In the genomic region with DNA sequence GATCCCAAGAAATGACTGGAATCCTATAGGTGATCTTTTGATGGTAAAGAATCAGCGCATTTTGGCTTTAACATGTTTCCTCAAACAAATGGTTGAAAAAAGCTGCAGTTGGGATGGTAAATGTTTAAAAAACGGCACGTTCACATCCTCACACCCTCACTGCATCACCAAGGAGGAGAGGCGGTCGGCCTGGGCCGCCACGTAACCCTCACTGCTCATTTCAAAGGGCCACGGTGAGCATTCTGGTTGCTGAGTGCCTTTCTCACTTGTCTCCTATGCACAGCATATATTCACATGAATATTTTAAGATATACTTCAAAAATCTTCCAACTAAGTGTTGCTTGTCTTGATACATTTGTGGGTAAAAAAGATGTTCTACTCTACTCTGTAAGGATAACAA, we compare ENCODE assay signal across 20 cellular contexts.
DNase-seq lines count a peak whose midpoint lies in the region; ATAC-seq, FAIRE-seq and TF ChIP-seq lines count a peak whose summit lies in the region.
"Had no signal": no experiment of that assay in that cellular context is flagged by ENCODE, and none has a peak within 500 bp of the region (broad histone marks: within the 10 kb centered on the region; RNA-seq: fewer than 3 reads in every experiment).

No MANE protein-coding gene starts in this region.

- no peaks in the 10 kb centered on the region for H3K27me3 Mint-ChIP-seq in activated T-cell treated with anti-CD3 and anti-CD28 coated beads, Interleukin-2, amount 50 U/mL, for 4 hours (ENCODE audit: low read depth)
- no peaks in the 10 kb centered on the region for H3K27me3 Mint-ChIP-seq in activated CD4-positive, alpha-beta memory T cell treated with anti-CD3 and anti-CD28 coated beads for 36 hours

- intact Hi-C loops in activated CD4-positive, alpha-beta memory T cell treated with anti-CD3 and anti-CD28 coated beads for 36 hours (cut with micrococcal nuclease) = loop anchor here (2.0 kb wide), 3 partner anchors 43 to 79 kb away; no protein-coding TSS in a partner anchor
- intact Hi-C loops in kidney (cut with DNase I) (no loop called here), esophagus muscularis mucosa (cut with DNase I) (no loop called here)

- TF ChIP-seq CTCF in kidney (IDR thresholded peaks at IDR 0.05; ENCODE audit: borderline replicate concordance, extremely low read depth, insufficient read depth) (no peak), esophagus muscularis mucosa (IDR thresholded peaks at IDR 0.05) (no peak)

- peak overlapping the region; percentile 83 for H3K4me3 Mint-ChIP-seq in activated T-cell treated with anti-CD3 and anti-CD28 coated beads, Interleukin-2, amount 50 U/mL, for 4 hours
- H3K4me3 Mint-ChIP-seq in activated CD4-positive, alpha-beta memory T cell treated with anti-CD3 and anti-CD28 coated beads for 36 hours = peak overlapping the region; percentile 24
- peak overlapping the region; percentile 89 for H3K4me3 Mint-ChIP-seq in stimulated activated effector memory CD8-positive, alpha-beta T cell treated with anti-CD3 and anti-CD28 coated beads, Interleukin-12 subunit alpha, Interleukin-12 subunit beta, amount 100 ng/mL, for 72 hours

- no peaks in the 10 kb centered on the region for H3K36me3 ChIP-seq in kidney (ENCODE audit: control insufficient read depth in 1 of 2, insufficient read depth in 2 of 2, low read length in 2 of 2)
- no peaks in the 10 kb centered on the region for H3K36me3 ChIP-seq in esophagus muscularis mucosa
- H3K36me3 ChIP-seq: cardiac muscle cell, thoracic aorta had no signal

- peak overlapping the region; percentile 8 for H3K27ac Mint-ChIP-seq in activated CD4-positive, alpha-beta memory T cell treated with anti-CD3 and anti-CD28 coated beads for 36 hours
- H3K27ac Mint-ChIP-seq in stimulated activated effector memory CD8-positive, alpha-beta T cell treated with anti-CD3 and anti-CD28 coated beads, Interleukin-12 subunit alpha, Interleukin-12 subunit beta, amount 100 ng/mL, for 72 hours = no peak overlapping the region

- H3K4me3 ChIP-seq in kidney (ENCODE audit: low read length in 2 of 2) (no peak overlapping the region), esophagus muscularis mucosa (no peak overlapping the region)
- H3K4me3 ChIP-seq: cardiac muscle cell had no signal

- H3K36me3 Mint-ChIP-seq in activated T-cell treated with anti-CD3 and anti-CD28 coated beads, Interleukin-2, amount 50 U/mL, for 4 hours (ENCODE audit: insufficient read depth) = no peaks in the 10 kb centered on the region
- H3K36me3 Mint-ChIP-seq in activated CD4-positive, alpha-beta memory T cell treated with anti-CD3 and anti-CD28 coated beads for 36 hours = no peaks in the 10 kb centered on the region
- H3K36me3 Mint-ChIP-seq in stimulated activated effector memory CD8-positive, alpha-beta T cell treated with anti-CD3 and anti-CD28 coated beads, Interleukin-12 subunit alpha, Interleukin-12 subunit beta, amount 100 ng/mL, for 72 hours = peaks cover 15% of the 10 kb centered on the region

- POLR2A ChIA-PET in activated CD4-positive, alpha-beta memory T cell treated with anti-CD3 and anti-CD28 coated beads for 36 hours (lab: Charles Lee) = no interaction called here

- no peak overlapping the region for H3K9ac ChIP-seq in kidney (ENCODE audit: low read length in 2 of 2)

- CTCF ChIA-PET in activated CD4-positive, alpha-beta memory T cell treated with anti-CD3 and anti-CD28 coated beads for 36 hours (lab: Charles Lee) = no interaction called here

- peaks cover 29% of the 10 kb centered on the region for H3K4me1 Mint-ChIP-seq in activated T-cell treated with anti-CD3 and anti-CD28 coated beads, Interleukin-2, amount 50 U/mL, for 4 hours (ENCODE audit: low read depth)
- peaks cover 42% of the 10 kb centered on the region for H3K4me1 Mint-ChIP-seq in activated CD4-positive, alpha-beta memory T cell treated with anti-CD3 and anti-CD28 coated beads for 36 hours (ENCODE audit: low read depth)
- peaks cover 45% of the 10 kb centered on the region for H3K4me1 Mint-ChIP-seq in stimulated activated effector memory CD8-positive, alpha-beta T cell treated with anti-CD3 and anti-CD28 coated beads, Interleukin-12 subunit alpha, Interleukin-12 subunit beta, amount 100 ng/mL, for 72 hours

- no peaks in the 10 kb centered on the region for H3K9me3 Mint-ChIP-seq in activated T-cell treated with anti-CD3 and anti-CD28 coated beads, Interleukin-2, amount 50 U/mL, for 4 hours
- no peaks in the 10 kb centered on the region for H3K9me3 Mint-ChIP-seq in activated CD4-positive, alpha-beta memory T cell treated with anti-CD3 and anti-CD28 coated beads for 36 hours
- H3K9me3 Mint-ChIP-seq in stimulated activated effector memory CD8-positive, alpha-beta T cell treated with anti-CD3 and anti-CD28 coated beads, Interleukin-12 subunit alpha, Interleukin-12 subunit beta, amount 100 ng/mL, for 72 hours = no peaks in the 10 kb centered on the region

- H3K9me3 ChIP-seq in kidney (ENCODE audit: control insufficient read depth in 1 of 2, low read length in 2 of 2) (no peaks in the 10 kb centered on the region), esophagus muscularis mucosa (no peaks in the 10 kb centered on the region)
- H3K9me3 ChIP-seq: thoracic aorta had no signal

- TF ChIP-seq POLR2A in esophagus muscularis mucosa (IDR thresholded peaks at IDR 0.05; ENCODE audit: low read depth) = no peak

- WGBS in esophagus muscularis mucosa = 91% methylated on average over 8 of the region's 8 CpGs

- no peak for FAIRE-seq in kidney (lab: Jason Lieb, UNC)
- FAIRE-seq: HTR-8/SVneo had no signal

- TF ChIP-seq EP300 in esophagus muscularis mucosa (IDR thresholded peaks at IDR 0.05) = no peak

- no peak for ATAC-seq in activated T-cell treated with anti-CD3 and anti-CD28 coated beads, Interleukin-2, amount 50 U/mL, for 4 hours
- ATAC-seq in stimulated activated effector memory CD8-positive, alpha-beta T cell treated with anti-CD3 and anti-CD28 coated beads, Interleukin-12 subunit alpha, Interleukin-12 subunit beta, amount 100 ng/mL, for 72 hours = no peak
- no peak for ATAC-seq in HG03045 (IDR thresholded peaks at IDR 0.05; ENCODE audit: unreplicated experiment)

- DNase-seq in activated T-cell treated with anti-CD3 and anti-CD28 coated beads, Interleukin-2, amount 50 U/mL, for 4 hours = no peak
- DNase-seq in activated T-cell treated with anti-CD3 and anti-CD28 coated beads, Interleukin-2, amount 50 U/mL, for 1 hour = no peak
- no peak for DNase-seq in activated CD4-positive, alpha-beta memory T cell treated with anti-CD3 and anti-CD28 coated beads for 36 hours
- DNase-seq in kidney = peak; percentile 12
- DNase-seq in stimulated activated effector memory CD8-positive, alpha-beta T cell treated with anti-CD3 and anti-CD28 coated beads, Interleukin-12 subunit alpha, Interleukin-12 subunit beta, amount 100 ng/mL, for 72 hours (ENCODE audit: low spot score in 2 of 2) = no peak
- no peak for DNase-seq in esophagus muscularis mucosa (ENCODE audit: extremely low spot score)
- DNase-seq in stimulated activated CD4-positive, alpha-beta T cell treated with anti-CD3 and anti-CD28 coated beads, Interleukin-4, amount 100 ng/mL, for 4 hours = no peak
- DNase-seq: ACHN; activated CD4-positive, alpha-beta T cell treated with anti-CD3 and anti-CD28 coated beads for 4 hours; activated T-cell treated with anti-CD3 and anti-CD28 coated beads for 4 hours; DND-41; left cardiac atrium; NCI-H2107; NCI-H510A treated with DMSO at 0.1 percent for 48 hours; occipital lobe; retina had no signal

- no peaks in the 10 kb centered on the region for H3K27me3 ChIP-seq in esophagus muscularis mucosa
- H3K27me3 ChIP-seq: cardiac muscle cell had no signal

- H3K27ac ChIP-seq in kidney (ENCODE audit: low read depth in 2 of 2, low read length in 2 of 2) = no peak overlapping the region
- H3K27ac ChIP-seq in esophagus muscularis mucosa (replicated peaks in 1 of 4) = no peak overlapping the region
- H3K27ac ChIP-seq: cardiac muscle cell, thoracic aorta had no signal

- H3K4me1 ChIP-seq in kidney (ENCODE audit: control insufficient read depth in 1 of 2, insufficient read depth in 1 of 2, low read depth in 1 of 2, low read length in 2 of 2) = peaks cover 0 to 10% of the 10 kb centered on the region in 2 donors
- H3K4me1 ChIP-seq in esophagus muscularis mucosa = peaks cover 3 to 20% (median 18%) of the 10 kb centered on the region in 4 donors

Comparison
In these comparisons a context has a peak if more than half of its experiments do, and no peak if none do; other contexts are left out.
1. H3K4me3 Mint-ChIP-seq: peak in every context shown above with its lines; median percentile 89 in stimulated activated effector memory CD8-positive, alpha-beta T cell treated with anti-CD3 and anti-CD28 coated beads, Interleukin-12 subunit alpha, Interleukin-12 subunit beta, amount 100 ng/mL, for 72 hours; 83 in activated T-cell treated with anti-CD3 and anti-CD28 coated beads, Interleukin-2, amount 50 U/mL, for 4 hours; 24 in activated CD4-positive, alpha-beta memory T cell treated with anti-CD3 and anti-CD28 coated beads for 36 hours.